ENCODE assay signal across 10 cellular contexts in the genomic region with DNA sequence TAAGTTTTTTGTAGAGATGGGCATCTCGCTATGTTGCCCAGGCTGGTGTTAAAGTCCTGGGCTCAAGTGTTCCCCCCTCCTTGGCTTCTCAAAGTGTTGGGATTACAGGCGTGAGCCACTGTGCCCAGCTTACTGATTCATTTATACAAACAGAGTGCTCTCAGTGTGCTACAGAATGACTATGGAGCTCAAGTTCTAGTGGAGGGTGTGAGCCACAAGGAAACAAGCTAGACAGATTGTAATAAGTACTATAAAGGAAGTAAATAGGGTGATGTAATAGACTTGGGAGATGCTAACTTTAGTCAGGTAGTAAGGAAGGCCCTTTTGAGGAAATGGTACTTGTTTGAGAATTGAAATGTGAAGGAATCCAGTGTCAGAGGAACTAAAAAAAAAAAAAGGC. TPM values are rescaled to one million over a fixed set of nuclear protein-coding genes. Genes with fewer than 3 reads are reported as not detected.
DNase-seq lines count a peak whose midpoint lies in the region; ATAC-seq and TF ChIP-seq lines count a peak whose summit lies in the region.
"Had no signal": no experiment of that assay in that cellular context is flagged by ENCODE, and none has a peak within 500 bp of the region (broad histone marks: within the 10 kb centered on the region; RNA-seq: fewer than 3 reads in every experiment).

No MANE protein-coding gene starts in this region.

- no peaks in the 10 kb centered on the region for H4K20me1 ChIP-seq in Karpas-422 (ENCODE audit: insufficient read depth, low read depth, low read length)

- H3K4me1 ChIP-seq in CD4-positive, alpha-beta memory T cell (ENCODE audit: insufficient read depth, low read length) = peaks cover 35% of the 10 kb centered on the region
- H3K4me1 ChIP-seq in Karpas-422 (ENCODE audit: low read length) = peaks cover 34% of the 10 kb centered on the region

- peaks cover 0 to 16% of the 10 kb centered on the region in 2 donors for H3K36me3 Mint-ChIP-seq in CD4-positive, alpha-beta memory T cell
- H3K36me3 Mint-ChIP-seq in activated CD8-positive, alpha-beta T cell treated with anti-CD3 and anti-CD28 coated beads for 36 hours (ENCODE audit: low read depth) = peaks cover 49% of the 10 kb centered on the region
- H3K36me3 Mint-ChIP-seq in memory B cell = no peaks in the 10 kb centered on the region

- H3K79me2 ChIP-seq in Karpas-422 (ENCODE audit: low read length) = peaks cover 27% of the 10 kb centered on the region

- H3K27ac ChIP-seq in CD4-positive, alpha-beta memory T cell (ENCODE audit: low read depth, low read length) = peak overlapping the region; percentile 92
- peak overlapping the region; percentile 85; the same call in 1 of the 2 replicates for H3K27ac ChIP-seq in Karpas-422 (ENCODE audit: low read length)

- CTCF ChIA-PET in CD4-positive, alpha-beta memory T cell (lab: Charles Lee; ENCODE audit: partially characterized antibody) = interaction anchor here (0.7 to 3.3 kb wide), 19 partner anchors 10 to 576 kb away, joined by 3 to 40 read pairs (median 14); a partner anchor contains a TSS
- CTCF ChIA-PET in activated CD8-positive, alpha-beta T cell treated with anti-CD3 and anti-CD28 coated beads for 36 hours (lab: Charles Lee) = interaction anchor here (1.0 to 4.4 kb wide), 8 partner anchors 9 to 443 kb away, joined by 3 to 30 read pairs (median 10); a partner anchor contains a TSS

- intact Hi-C loops in CD4-positive, alpha-beta memory T cell (cut with micrococcal nuclease) = loop anchor here (2.0 to 10.0 kb wide), 2 partner anchors 419 to 1319 kb away; a partner anchor contains a TSS
- intact Hi-C loops in activated CD8-positive, alpha-beta T cell treated with anti-CD3 and anti-CD28 coated beads for 36 hours (cut with micrococcal nuclease) = loop anchor here (2.0 to 10.0 kb wide), 4 partner anchors 71 to 491 kb away; a partner anchor contains a TSS

- no peak for DNase-seq in CD4-positive, alpha-beta memory T cell
- DNase-seq in Karpas-422 = peak; percentile 46
- DNase-seq in activated CD8-positive, alpha-beta T cell treated with anti-CD3 and anti-CD28 coated beads for 36 hours = peak; percentile 22
- no peak for DNase-seq in memory B cell (ENCODE audit: low spot score in 2 of 2)
- DNase-seq in T1000 (lab: John Stamatoyannopoulos, UW) = no peak
- DNase-seq in NCI-H446 treated with DMSO at 0.1 percent for 48 hours (lab: John Stamatoyannopoulos, UW) = no peak
- DNase-seq in germinal center (ENCODE audit: low spot score) = no peak
- DNase-seq: brain microvascular endothelial cell, NCI-H345 had no signal

- no peaks in the 10 kb centered on the region for H3K9me3 ChIP-seq in CD4-positive, alpha-beta memory T cell (ENCODE audit: control insufficient read depth in 1 of 2, low read length in 2 of 2)
- no peaks in the 10 kb centered on the region for H3K9me3 ChIP-seq in Karpas-422 (ENCODE audit: low read length)

- H3K9ac ChIP-seq in Karpas-422 (ENCODE audit: low read length) = peak overlapping the region; percentile 5; the same call in 1 of the 2 replicates

- ATAC-seq in activated CD8-positive, alpha-beta T cell treated with anti-CD3 and anti-CD28 coated beads for 36 hours = no peak
- ATAC-seq in memory B cell (ENCODE audit: low read depth) (no peak), HG02870 (IDR thresholded peaks at IDR 0.05; ENCODE audit: unreplicated experiment) (no peak)

- no peaks in the 10 kb centered on the region for H3K27me3 Mint-ChIP-seq in CD4-positive, alpha-beta memory T cell
- H3K27me3 Mint-ChIP-seq in activated CD8-positive, alpha-beta T cell treated with anti-CD3 and anti-CD28 coated beads for 36 hours = no peaks in the 10 kb centered on the region
- no peaks in the 10 kb centered on the region for H3K27me3 Mint-ChIP-seq in memory B cell

- H3K9me2 ChIP-seq in Karpas-422 (replicated peaks; ENCODE audit: insufficient read depth, low read length) = no peaks in the 10 kb centered on the region

- H3K4me3 Mint-ChIP-seq in CD4-positive, alpha-beta memory T cell = peak overlapping the region in 5 of 8 donors; percentile 32 to 54 (median 50)
- H3K4me3 Mint-ChIP-seq in activated CD8-positive, alpha-beta T cell treated with anti-CD3 and anti-CD28 coated beads for 36 hours = peak overlapping the region; percentile 91
- no peak overlapping the region for H3K4me3 Mint-ChIP-seq in memory B cell

- peak overlapping the region; percentile 72 to 100 (median 98) for H3K27ac Mint-ChIP-seq in CD4-positive, alpha-beta memory T cell
- H3K27ac Mint-ChIP-seq in activated CD8-positive, alpha-beta T cell treated with anti-CD3 and anti-CD28 coated beads for 36 hours = peak overlapping the region; percentile 100
- peak overlapping the region; percentile 100 for H3K27ac Mint-ChIP-seq in memory B cell

- H3K4me3 ChIP-seq in CD4-positive, alpha-beta memory T cell (ENCODE audit: low read length in 2 of 2) = no peak overlapping the region
- peak overlapping the region; percentile 85; the same call in 1 of the 2 replicates for H3K4me3 ChIP-seq in Karpas-422 (ENCODE audit: low read length)

- peaks cover 0 to 2% (median 0%) of the 10 kb centered on the region in 8 donors for H3K9me3 Mint-ChIP-seq in CD4-positive, alpha-beta memory T cell
- no peaks in the 10 kb centered on the region for H3K9me3 Mint-ChIP-seq in activated CD8-positive, alpha-beta T cell treated with anti-CD3 and anti-CD28 coated beads for 36 hours
- no peaks in the 10 kb centered on the region for H3K9me3 Mint-ChIP-seq in memory B cell

- H3K27me3 ChIP-seq in CD4-positive, alpha-beta memory T cell (ENCODE audit: insufficient read depth, low read length) = no peaks in the 10 kb centered on the region
- H3K27me3 ChIP-seq in Karpas-422 (ENCODE audit: low read length) = no peaks in the 10 kb centered on the region
- H3K27me3 ChIP-seq: brain microvascular endothelial cell had no signal

- H3K4me2 ChIP-seq in Karpas-422 (ENCODE audit: low read depth, low read length, poor library complexity, severe bottlenecking) = peak overlapping the region; percentile 92

- TF ChIP-seq CTCF in activated CD8-positive, alpha-beta T cell treated with anti-CD3 and anti-CD28 coated beads for 36 hours (IDR thresholded peaks at IDR 0.05) = no peak

- POLR2A ChIA-PET in CD4-positive, alpha-beta memory T cell (lab: Charles Lee; ENCODE audit: partially characterized antibody) = interaction anchor here (0.6 to 4.4 kb wide), 21 partner anchors 12 to 1581 kb away, joined by 3 to 124 read pairs (median 41); a partner anchor contains a TSS
- POLR2A ChIA-PET in activated CD8-positive, alpha-beta T cell treated with anti-CD3 and anti-CD28 coated beads for 36 hours (lab: Charles Lee) = interaction anchor here (0.6 to 3.5 kb wide), 6 partner anchors 11 to 172 kb away, joined by 3 to 23 read pairs (median 9); a partner anchor contains a TSS

- no peak overlapping the region for H2AFZ ChIP-seq in Karpas-422 (ENCODE audit: low read length)

- H3K4me1 Mint-ChIP-seq in CD4-positive, alpha-beta memory T cell = peaks cover 19 to 49% (median 30%) of the 10 kb centered on the region in 4 donors
- peaks cover 34% of the 10 kb centered on the region for H3K4me1 Mint-ChIP-seq in activated CD8-positive, alpha-beta T cell treated with anti-CD3 and anti-CD28 coated beads for 36 hours (ENCODE audit: low read depth)
- H3K4me1 Mint-ChIP-seq in memory B cell = peaks cover 14% of the 10 kb centered on the region

- H3K36me3 ChIP-seq in CD4-positive, alpha-beta memory T cell (ENCODE audit: insufficient read depth, low read length) = no peaks in the 10 kb centered on the region
- peaks cover 14% of the 10 kb centered on the region; the same call in 1 of the 2 replicates for H3K36me3 ChIP-seq in Karpas-422 (ENCODE audit: insufficient read depth, low read length)
- H3K36me3 ChIP-seq: brain microvascular endothelial cell had no signal

RNA-seq across cellular contexts. Expression of a gene that starts 1.7 kb away (rescaled TPM):
- 10 to 100 TPM; 16.6 to 18.4 TPM for total RNA-seq in CD4-positive, alpha-beta memory T cell
- 10 to 100 TPM; 25.7 to 39.1 TPM for polyA plus RNA-seq in CD4-positive, alpha-beta memory T cell
- 15.0 and 57.2 TPM in 2 replicates for total RNA-seq in Karpas-422 (2014; rRNA removed; shearing (Covaris generic); ENCODE audit: low replicate concordance)
- 10 to 100 TPM; 14.4 to 20.0 TPM for total RNA-seq in activated CD8-positive, alpha-beta T cell treated with anti-CD3 and anti-CD28 coated beads for 36 hours

RNA-seq across cellular contexts. Expression of a gene that starts 29.5 kb away (rescaled TPM):
- total RNA-seq in CD4-positive, alpha-beta memory T cell = 1 to 10 TPM; 2.5 to 2.9 TPM
- 1 to 10 TPM in 1 of 2 donors, under 1 TPM in 1; 0.60 to 1.3 TPM for polyA plus RNA-seq in CD4-positive, alpha-beta memory T cell
- total RNA-seq in Karpas-422 (2014; rRNA removed; shearing (Covaris generic); ENCODE audit: low replicate concordance) = 15.7 and 21.8 TPM in 2 replicates
- 10 to 100 TPM in 1 of 2 experiments, 1 to 10 TPM in 1; 9.1 to 10.5 TPM for total RNA-seq in activated CD8-positive, alpha-beta T cell treated with anti-CD3 and anti-CD28 coated beads for 36 hours

Comparison
In these comparisons a context has a peak if more than half of its experiments do, and no peak if none do; other contexts are left out.
1. DNase-seq: peak in Karpas-422 (single experiment) and activated CD8-positive, alpha-beta T cell treated with anti-CD3 and anti-CD28 coated beads for 36 hours (single experiment); none in CD4-positive, alpha-beta memory T cell (0 of 5), memory B cell (0 of 2), T1000 (single experiment), NCI-H446 treated with DMSO at 0.1 percent for 48 hours (single experiment) and germinal center (single experiment).
2. Peak in every context shown above with its lines, with median percentiles within 50 percentile points of each other: H3K27ac Mint-ChIP-seq.